1 cellular context compared by ENCODE assay signal in the genomic region with DNA sequence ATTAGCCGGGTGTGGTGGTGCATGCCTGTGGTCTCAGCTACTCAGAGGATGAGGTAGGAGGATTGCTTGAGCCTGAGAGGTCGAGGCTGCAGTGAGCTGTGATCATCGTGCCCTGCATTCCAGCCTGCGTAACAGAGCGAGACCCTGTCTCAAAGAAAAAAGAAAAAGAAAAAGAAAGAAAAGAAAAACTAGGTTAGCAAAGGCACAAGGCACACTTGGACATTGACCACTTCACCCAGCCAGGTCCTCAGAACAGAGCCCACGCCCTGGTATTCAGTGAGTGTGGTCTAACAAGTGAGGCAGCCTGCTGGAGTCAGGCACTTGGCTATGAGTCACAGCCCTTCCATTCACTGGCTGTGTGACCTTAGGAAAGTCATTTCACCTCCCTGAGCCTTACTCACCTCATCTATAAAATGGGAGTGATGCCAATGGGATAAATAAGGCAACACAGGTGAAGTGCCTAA.
TF ChIP-seq lines count a peak whose summit lies in the region.

No MANE protein-coding gene starts in this region.

TF ChIP-seq in K562, 482 proteins besides CTCF, POLR2A, EP300 and RAD21:
- TF ChIP-seq BCOR (IDR thresholded peaks at IDR 0.05) (0 out of 2 replicates have a peak, but pooled peaks have one; percentile 26), HDAC6 (IDR thresholded peaks at IDR 0.05; ENCODE audit: low read depth, low read length) (no peak), ZNF561 (CRISPR knock-in tag; conservative IDR thresholded peaks at IDR 0.05) (no peak), RBM25 (IDR thresholded peaks at IDR 0.05; ENCODE audit: low read depth, low read length, severe bottlenecking) (peak; percentile 34), ESRRA (IDR thresholded peaks at IDR 0.05; ENCODE audit: borderline replicate concordance, low read depth) (peak; percentile 71; the same call in 1 of the 2 replicates), POLR2H (tag; IDR thresholded peaks at IDR 0.05; ENCODE audit: low read depth) (no peak), CTBP1 (IDR thresholded peaks at IDR 0.05; ENCODE audit: borderline replicate concordance) (no peak), ZNF347 (CRISPR knock-in tag; IDR thresholded peaks at IDR 0.05; ENCODE audit: low read depth) (no peak), NELFE (IDR thresholded peaks at IDR 0.05; ENCODE audit: insufficient read depth, insufficient read length) (no peak), ZNF75A (CRISPR knock-in tag; IDR thresholded peaks at IDR 0.05) (no peak)
